ENCODE assay signal across 21 cellular contexts in the genomic region with DNA sequence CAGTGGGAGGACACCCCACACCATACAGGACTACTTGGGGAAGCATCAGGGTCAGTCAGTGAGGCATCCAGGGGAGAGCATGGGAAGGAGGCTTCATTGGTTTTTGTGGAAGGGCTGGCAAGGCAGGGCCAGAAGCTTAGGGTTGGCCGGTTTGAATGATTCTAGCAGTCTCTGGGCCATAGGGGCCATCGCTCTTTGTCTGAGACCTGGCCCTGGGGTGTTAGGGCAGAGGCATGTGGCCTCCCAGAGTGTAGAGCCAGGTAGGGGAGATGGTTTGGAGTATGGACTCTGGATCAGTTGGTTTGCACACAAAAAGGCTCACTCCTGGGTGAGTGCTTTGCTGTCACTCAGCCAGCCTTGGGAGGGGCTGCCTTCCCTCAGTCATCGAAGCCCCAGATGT.
"Had no signal": no experiment of that assay in that cellular context is flagged by ENCODE, and none has a peak within 500 bp of the region (broad histone marks: within the 10 kb centered on the region; RNA-seq: fewer than 3 reads in every experiment).

No MANE protein-coding gene starts in this region.

- DNase-seq: cortex of kidney; effector CD8-positive, alpha-beta T cell; foreskin melanocyte; heart right ventricle; hypothalamus; islet precursor cell; mesenchymal stem cell; midbrain; retina; right lobe of liver; stimulated activated CD4-positive, alpha-beta T cell treated with anti-CD3 and anti-CD28 coated beads, Interleukin-12 subunit alpha, Interleukin-12 subunit beta, amount 100 ng/mL, for 4 hours; stimulated activated naive CD8-positive, alpha-beta T cell treated with anti-CD3 and anti-CD28 coated beads, Interleukin-15, Interleukin-2, amounts not matched to agents 100 U/mL and 50 U/mL, for 24 hours; thyroid gland; uterus had no signal

- H3K9me3 ChIP-seq: left lung, psoas muscle, right lobe of liver, suprapubic skin, thyroid gland, uterus had no signal

- ATAC-seq: heart right ventricle; left lung; natural killer cell treated with Interleukin-12 subunit alpha and Interleukin-12 subunit beta and Interleukin-15 and Interleukin-18, amount 100 ng/mL, for 72 hours; psoas muscle; right lobe of liver; stimulated activated naive CD8-positive, alpha-beta T cell treated with anti-CD3 and anti-CD28 coated beads, Interleukin-15, Interleukin-2, amounts not matched to agents 100 U/mL and 50 U/mL, for 24 hours had no signal

- H3K27ac ChIP-seq: dorsolateral prefrontal cortex, heart right ventricle, left lung, psoas muscle, right lobe of liver, skin epidermis, suprapubic skin, thyroid gland, uterus had no signal

- H3K36me3 ChIP-seq: heart right ventricle, left lung, right lobe of liver, suprapubic skin, thyroid gland, uterus had no signal

- H3K27me3 ChIP-seq: dorsolateral prefrontal cortex, left lung, right lobe of liver, suprapubic skin, thyroid gland, uterus had no signal

- H3K4me1 ChIP-seq: left lung, psoas muscle, right lobe of liver, thyroid gland, uterus had no signal

- H3K4me3 ChIP-seq: dorsolateral prefrontal cortex, heart right ventricle, left lung, lung, psoas muscle, right lobe of liver, skin epidermis, suprapubic skin, thyroid gland, uterus had no signal
